ENCODE assay signal across 8 cellular contexts in the genomic region with DNA sequence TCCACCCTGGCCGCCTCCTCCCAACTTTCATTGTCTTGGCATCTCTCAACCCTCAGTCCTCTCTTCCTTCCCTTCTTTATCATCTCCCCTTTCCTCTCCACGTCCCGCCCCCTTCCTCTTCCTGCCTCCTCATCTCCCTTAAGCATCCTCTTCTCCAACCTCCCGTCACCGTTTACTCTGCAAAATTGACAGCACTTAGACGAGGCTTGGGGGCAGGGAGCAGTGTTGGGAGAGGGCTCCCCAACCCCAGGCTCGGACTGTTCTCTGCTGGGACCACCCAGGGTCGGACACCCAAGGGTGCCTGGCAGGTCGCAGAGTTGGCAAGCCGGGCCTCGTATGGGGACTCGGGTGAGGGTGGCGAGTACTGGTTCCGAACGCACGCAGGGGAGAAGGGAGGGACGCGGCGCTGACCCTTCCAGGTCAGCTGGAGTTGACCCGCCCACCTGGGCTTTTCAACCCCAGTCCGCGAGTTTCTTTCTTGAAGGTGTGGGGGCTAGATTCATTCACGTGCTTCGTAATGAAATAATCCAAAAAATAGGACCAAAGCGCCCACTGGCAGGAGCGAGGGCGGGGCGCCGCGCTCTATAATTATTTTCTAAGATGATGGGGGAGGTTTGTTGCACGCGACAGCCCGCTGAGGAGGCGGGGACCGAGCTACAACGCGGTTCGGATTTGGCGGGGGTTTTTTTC. TPM values are rescaled to one million over a fixed set of nuclear protein-coding genes. Genes with fewer than 3 reads are reported as not detected.
A peak's percentile ranks its signal among the peaks of the same experiment; 100 is the strongest.
DNase-seq lines count a peak whose midpoint lies in the region; ATAC-seq and TF ChIP-seq lines count a peak whose summit lies in the region.

No MANE protein-coding gene starts in this region.

- H3K9me3 ChIP-seq in AG04450 (ENCODE audit: control insufficient read depth, insufficient read depth, low read length) = no peaks in the 10 kb centered on the region; the same call in 1 of the 2 replicates
- no peaks in the 10 kb centered on the region for H3K9me3 ChIP-seq in esophagus muscularis mucosa

- DNase-seq in AG04450 (ENCODE audit: low read depth, low spot score) (no peak), HFF-Myc (ENCODE audit: extremely low read depth, low read depth) (no peak), esophagus muscularis mucosa (ENCODE audit: extremely low spot score) (no peak), osteocyte (ENCODE audit: extremely low spot score, unreplicated experiment) (no peak)
- peak; percentile 67 for DNase-seq in activated CD4-positive, alpha-beta memory T cell treated with anti-CD3 and anti-CD28 coated beads for 36 hours

- whole genome bisulfite sequencing in esophagus muscularis mucosa = 6% methylated on average over 37 of the region's 39 CpGs

- intact Hi-C loops in activated CD4-positive, alpha-beta memory T cell treated with anti-CD3 and anti-CD28 coated beads for 36 hours (cut with micrococcal nuclease) = no loop called here
- intact Hi-C loops in esophagus muscularis mucosa (cut with DNase I) = no loop called here

- H3K27ac Mint-ChIP-seq in activated CD4-positive, alpha-beta memory T cell treated with anti-CD3 and anti-CD28 coated beads for 36 hours = peak overlapping the region; percentile 90
- peak overlapping the region; percentile 99 for H3K27ac Mint-ChIP-seq in osteocyte (ENCODE audit: unreplicated experiment)

- ATAC-seq in HG03571 (IDR thresholded peaks at IDR 0.05; ENCODE audit: unreplicated experiment) = no peak
- ATAC-seq in HG03025 (IDR thresholded peaks at IDR 0.05; ENCODE audit: low FRiP score, unreplicated experiment) = no peak
- no peak for ATAC-seq in HG03139 (IDR thresholded peaks at IDR 0.05; ENCODE audit: unreplicated experiment)

- POLR2A ChIA-PET in AG04450 (lab: Yijun Ruan, JAX) = interaction anchor here (0.6 to 2.3 kb wide), 10 partner anchors 8 to 835 kb away, joined by 3 to 14 read pairs (median 6); a partner anchor contains a TSS
- POLR2A ChIA-PET in activated CD4-positive, alpha-beta memory T cell treated with anti-CD3 and anti-CD28 coated beads for 36 hours (lab: Charles Lee) = interaction anchor here (1.0 to 7.9 kb wide), 5 partner anchors 7 to 115 kb away, joined by 4 to 84 read pairs (median 12); a partner anchor contains a TSS

- H3K4me3 ChIP-seq in AG04450 (ENCODE audit: low read depth, low read length) (peak overlapping the region; percentile 83), HFF-Myc (replicated peaks; ENCODE audit: low read depth, low read length) (peak overlapping the region; percentile 87), esophagus muscularis mucosa (peak overlapping the region; percentile 60 to 84 (median 70))

- no peaks in the 10 kb centered on the region for H3K9me3 Mint-ChIP-seq in activated CD4-positive, alpha-beta memory T cell treated with anti-CD3 and anti-CD28 coated beads for 36 hours
- H3K9me3 Mint-ChIP-seq in osteocyte (ENCODE audit: unreplicated experiment) = no peaks in the 10 kb centered on the region

- peak overlapping the region; percentile 98 for H3K4me3 Mint-ChIP-seq in activated CD4-positive, alpha-beta memory T cell treated with anti-CD3 and anti-CD28 coated beads for 36 hours
- peak overlapping the region; percentile 94 for H3K4me3 Mint-ChIP-seq in osteocyte (ENCODE audit: unreplicated experiment)

- H3K27me3 Mint-ChIP-seq in activated CD4-positive, alpha-beta memory T cell treated with anti-CD3 and anti-CD28 coated beads for 36 hours = no peaks in the 10 kb centered on the region
- H3K27me3 Mint-ChIP-seq in osteocyte (ENCODE audit: unreplicated experiment) = no peaks in the 10 kb centered on the region

- H3K27ac ChIP-seq in AG04450 (ENCODE audit: low read depth, low read length) (peak overlapping the region; percentile 80), esophagus muscularis mucosa (replicated peaks in 1 of 4) (peak overlapping the region; percentile 95 to 96 (median 96))

- no peaks in the 10 kb centered on the region for H3K27me3 ChIP-seq in AG04450 (ENCODE audit: control insufficient read depth, insufficient read depth, low read length)
- no peaks in the 10 kb centered on the region for H3K27me3 ChIP-seq in esophagus muscularis mucosa

- TF ChIP-seq EP300 in esophagus muscularis mucosa (IDR thresholded peaks at IDR 0.05) = no peak

- TF ChIP-seq CTCF in AG04450 (IDR thresholded peaks at IDR 0.05; ENCODE audit: low read depth, low read length) (no peak), HFF-Myc (IDR thresholded peaks at IDR 0.05; ENCODE audit: low read depth, low read length, missing control alignments) (no peak), esophagus muscularis mucosa (IDR thresholded peaks at IDR 0.05) (no peak), osteocyte (IDR thresholded peaks at IDR 0.05) (no peak)

- CTCF ChIA-PET in AG04450 (lab: Charles Lee) = interaction anchor here (0.6 to 5.6 kb wide), 10 partner anchors 7 to 136 kb away, joined by 3 to 41 read pairs (median 6); no protein-coding TSS in a partner anchor
- CTCF ChIA-PET in activated CD4-positive, alpha-beta memory T cell treated with anti-CD3 and anti-CD28 coated beads for 36 hours (lab: Charles Lee) = interaction anchor here (0.5 to 6.7 kb wide), 20 partner anchors 8 to 225 kb away, joined by 3 to 79 read pairs (median 4); a partner anchor contains a TSS

- peaks cover 67 to 90% (median 86%) of the 10 kb centered on the region in 4 donors for H3K4me1 ChIP-seq in esophagus muscularis mucosa

- H3K36me3 ChIP-seq in esophagus muscularis mucosa = peaks cover 0 to 24% (median 19%) of the 10 kb centered on the region in 4 donors

- peaks cover 35% of the 10 kb centered on the region for H3K36me3 Mint-ChIP-seq in activated CD4-positive, alpha-beta memory T cell treated with anti-CD3 and anti-CD28 coated beads for 36 hours
- H3K36me3 Mint-ChIP-seq in osteocyte (ENCODE audit: unreplicated experiment) = peaks cover 17% of the 10 kb centered on the region

- peaks cover 50% of the 10 kb centered on the region for H3K4me1 Mint-ChIP-seq in activated CD4-positive, alpha-beta memory T cell treated with anti-CD3 and anti-CD28 coated beads for 36 hours (ENCODE audit: low read depth)
- peaks cover 79% of the 10 kb centered on the region for H3K4me1 Mint-ChIP-seq in osteocyte (ENCODE audit: unreplicated experiment)

- TF ChIP-seq POLR2A in esophagus muscularis mucosa (IDR thresholded peaks at IDR 0.05; ENCODE audit: low read depth) = no peak

RNA-seq across cellular contexts. Expression of a gene that starts 0.8 kb away (rescaled TPM):
- 14.3 and 14.5 TPM in 2 replicates for polyA plus RNA-seq in AG04450 (2011; rRNA removed)
- 2.7 and 4.9 TPM in 2 replicates for polyA minus RNA-seq in AG04450 (2011; rRNA and poly(A)+ RNA removed)
- 10 to 100 TPM; 21.9 to 24.0 TPM for total RNA-seq in activated CD4-positive, alpha-beta memory T cell treated with anti-CD3 and anti-CD28 coated beads for 36 hours
- total RNA-seq in esophagus muscularis mucosa = 10 to 100 TPM; 20.9 to 26.9 (median 26.5) TPM
- 26.4 and 29.1 TPM in 2 replicates for total RNA-seq in osteocyte

RNA-seq across cellular contexts. Expression of a gene that starts 3.2 kb away (rescaled TPM):
- polyA plus RNA-seq in AG04450 (2011; rRNA removed) = 5.7 and 6.1 TPM in 2 replicates
- polyA minus RNA-seq in AG04450 (2011; rRNA and poly(A)+ RNA removed) = 3.6 and 3.7 TPM in 2 replicates
- total RNA-seq in activated CD4-positive, alpha-beta memory T cell treated with anti-CD3 and anti-CD28 coated beads for 36 hours = 1 to 10 TPM in 1 of 2 experiments, under 1 TPM in 1; 1.00 to 2.6 TPM
- total RNA-seq in esophagus muscularis mucosa (10 to 100 TPM in 1 of 4 donors, 1 to 10 TPM in 3; 3.6 to 11.2 (median 6.7) TPM), osteocyte (8.8 and 13.4 TPM in 2 replicates)

RNA-seq across cellular contexts. Expression of a gene that starts 5.1 kb away (rescaled TPM):
- polyA plus RNA-seq in AG04450 (2011; rRNA removed) = 251 and 321 TPM in 2 replicates
- 629 and 988 TPM in 2 replicates for polyA minus RNA-seq in AG04450 (2011; rRNA and poly(A)+ RNA removed)
- total RNA-seq in activated CD4-positive, alpha-beta memory T cell treated with anti-CD3 and anti-CD28 coated beads for 36 hours = 100 to 1,000 TPM; 149 to 156 TPM
- total RNA-seq in esophagus muscularis mucosa (100 to 1,000 TPM; 101 to 156 (median 123) TPM), osteocyte (150 and 157 TPM in 2 replicates)

RNA-seq across cellular contexts. Expression of a gene that starts 8.8 kb away (rescaled TPM):
- 58.4 and 79.6 TPM in 2 replicates for polyA plus RNA-seq in AG04450 (2011; rRNA removed)
- 141 and 195 TPM in 2 replicates for polyA minus RNA-seq in AG04450 (2011; rRNA and poly(A)+ RNA removed)
- 100 to 1,000 TPM; 227 to 242 TPM for total RNA-seq in activated CD4-positive, alpha-beta memory T cell treated with anti-CD3 and anti-CD28 coated beads for 36 hours
- total RNA-seq in esophagus muscularis mucosa (100 to 1,000 TPM; 120 to 284 (median 158) TPM), osteocyte (304 and 305 TPM in 2 replicates)

RNA-seq across cellular contexts. Expression of a gene that starts 24.6 kb away (rescaled TPM):
- 14.1 and 19.9 TPM in 2 replicates for polyA plus RNA-seq in AG04450 (2011; rRNA removed)
- polyA minus RNA-seq in AG04450 (2011; rRNA and poly(A)+ RNA removed) = 32.2 and 33.5 TPM in 2 replicates
- 100 to 1,000 TPM; 174 to 180 TPM for total RNA-seq in activated CD4-positive, alpha-beta memory T cell treated with anti-CD3 and anti-CD28 coated beads for 36 hours
- total RNA-seq in esophagus muscularis mucosa = 10 to 100 TPM; 10.8 to 12.3 (median 11.8) TPM
- total RNA-seq in osteocyte = 20.0 and 23.0 TPM in 2 replicates
